Comparison of ENCODE assay signal across 2 cellular contexts in genomic region chr10:104034401-104035053, GRCh38.
TF ChIP-seq lines count a peak whose summit lies in the region.

No MANE protein-coding gene starts in this region.

TF ChIP-seq in HCT116, 20 proteins besides CTCF, POLR2A, EP300 and RAD21:
- TF ChIP-seq ZFX (IDR thresholded peaks at IDR 0.05) (no peak), EGR1 (IDR thresholded peaks at IDR 0.05; ENCODE audit: low read depth) (no peak), EZH2phosphoT487 (IDR thresholded peaks at IDR 0.05; ENCODE audit: borderline replicate concordance) (no peak), SP1 (IDR thresholded peaks at IDR 0.05; ENCODE audit: low read depth) (no peak), CEBPB (IDR thresholded peaks at IDR 0.05; ENCODE audit: low read depth) (no peak), CBX3 (IDR thresholded peaks at IDR 0.05; ENCODE audit: low read depth) (no peak), REST (IDR thresholded peaks at IDR 0.05; ENCODE audit: low read depth) (no peak), EZH2 (IDR thresholded peaks at IDR 0.05) (no peak), FOSL1 (IDR thresholded peaks at IDR 0.05; ENCODE audit: low read depth) (no peak), ZNF274 (IDR thresholded peaks at IDR 0.05; ENCODE audit: low read depth, low read length) (no peak), SRF (IDR thresholded peaks at IDR 0.05; ENCODE audit: low read depth) (no peak), SIN3A (IDR thresholded peaks at IDR 0.05; ENCODE audit: low read depth) (no peak), TCF7L2 (IDR thresholded peaks at IDR 0.05; ENCODE audit: borderline replicate concordance, extremely low read depth, insufficient read depth, insufficient read length) (no peak), ELF1 (IDR thresholded peaks at IDR 0.05; ENCODE audit: borderline replicate concordance, low read depth) (no peak)
- TF ChIP-seq, protein P1, sequence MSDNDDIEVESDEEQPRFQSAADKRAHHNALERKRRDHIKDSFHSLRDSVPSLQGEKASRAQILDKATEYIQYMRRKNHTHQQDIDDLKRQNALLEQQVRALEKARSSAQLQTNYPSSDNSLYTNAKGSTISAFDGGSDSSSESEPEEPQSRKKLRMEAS (IDR thresholded peaks at IDR 0.05): no peak
- TF ChIP-seq, protein P2, sequence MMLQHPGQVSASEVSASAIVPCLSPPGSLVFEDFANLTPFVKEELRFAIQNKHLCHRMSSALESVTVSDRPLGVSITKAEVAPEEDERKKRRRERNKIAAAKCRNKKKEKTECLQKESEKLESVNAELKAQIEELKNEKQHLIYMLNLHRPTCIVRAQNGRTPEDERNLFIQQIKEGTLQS (IDR thresholded peaks at IDR 0.05): no peak

TF ChIP-seq in H1, 55 proteins besides CTCF, POLR2A, EP300 and RAD21:
- TF ChIP-seq PHF8 (conservative IDR thresholded peaks at IDR 0.05; ENCODE audit: low read depth, low read length) (no peak), CREB1 (IDR thresholded peaks at IDR 0.05) (no peak)
